In genomic region chr2:27735263-27735904, GRCh38 we compare ENCODE assay signal across 8 cellular contexts. TPM values are rescaled to one million over a fixed set of nuclear protein-coding genes. Genes with fewer than 3 reads are reported as not detected.
DNase-seq lines count a peak whose midpoint lies in the region; ATAC-seq and TF ChIP-seq lines count a peak whose summit lies in the region.

No MANE protein-coding gene starts in this region.

- TF ChIP-seq CTCF in fibroblast of pulmonary artery (IDR thresholded peaks at IDR 0.05; ENCODE audit: low read length, missing control alignments) = no peak

- no peak for TF ChIP-seq POLR2A in GM18505 (IDR thresholded peaks at IDR 0.05; ENCODE audit: borderline replicate concordance, extremely low read depth, insufficient read depth, insufficient read length)

- H3K4me3 Mint-ChIP-seq in naive B cell = peak overlapping the region; percentile 53 to 83 (median 74)
- peak overlapping the region; percentile 47 for H3K4me3 Mint-ChIP-seq in stimulated activated effector memory CD8-positive, alpha-beta T cell treated with anti-CD3 and anti-CD28 coated beads, Interleukin-12 subunit alpha, Interleukin-12 subunit beta, amount 100 ng/mL, for 72 hours

- H3K36me3 Mint-ChIP-seq in naive B cell = peaks cover 0 to 4% of the 10 kb centered on the region in 2 donors
- H3K36me3 Mint-ChIP-seq in stimulated activated effector memory CD8-positive, alpha-beta T cell treated with anti-CD3 and anti-CD28 coated beads, Interleukin-12 subunit alpha, Interleukin-12 subunit beta, amount 100 ng/mL, for 72 hours = no peaks in the 10 kb centered on the region

- H3K27ac Mint-ChIP-seq in naive B cell = peak overlapping the region in 2 of 6 donors; percentile 39 to 65
- H3K27ac Mint-ChIP-seq in stimulated activated effector memory CD8-positive, alpha-beta T cell treated with anti-CD3 and anti-CD28 coated beads, Interleukin-12 subunit alpha, Interleukin-12 subunit beta, amount 100 ng/mL, for 72 hours = peak overlapping the region; percentile 24

- peak; percentile 3 for DNase-seq in NCI-H2029 treated with DMSO at 0.1 percent for 48 hours (lab: John Stamatoyannopoulos, UW)
- DNase-seq in activated gamma-delta T cell (lab: John Stamatoyannopoulos, UW) = peak; percentile 20
- peak; percentile 86 for DNase-seq in fibroblast of pulmonary artery (ENCODE audit: low read depth)
- DNase-seq in naive B cell = peak; percentile 12
- peak; percentile 29 to 66 for DNase-seq in stimulated activated effector memory CD8-positive, alpha-beta T cell treated with anti-CD3 and anti-CD28 coated beads, Interleukin-12 subunit alpha, Interleukin-12 subunit beta, amount 100 ng/mL, for 72 hours (ENCODE audit: low spot score in 2 of 2)
- DNase-seq in NCI-H345 (lab: John Stamatoyannopoulos, UW) = no peak

- H3K9me3 Mint-ChIP-seq in naive B cell = peaks cover 0 to 21% (median 4%) of the 10 kb centered on the region in 7 donors
- H3K9me3 Mint-ChIP-seq in stimulated activated effector memory CD8-positive, alpha-beta T cell treated with anti-CD3 and anti-CD28 coated beads, Interleukin-12 subunit alpha, Interleukin-12 subunit beta, amount 100 ng/mL, for 72 hours = no peaks in the 10 kb centered on the region

- H3K27me3 Mint-ChIP-seq in naive B cell = peaks cover 5 to 36% (median 36%) of the 10 kb centered on the region in 3 donors

- H3K4me3 ChIP-seq in fibroblast of pulmonary artery (replicated peaks; ENCODE audit: low read depth, low read length) = peak overlapping the region; percentile 4

- peaks cover 0 to 11% (median 4%) of the 10 kb centered on the region in 3 donors for H3K4me1 Mint-ChIP-seq in naive B cell
- peaks cover 13% of the 10 kb centered on the region for H3K4me1 Mint-ChIP-seq in stimulated activated effector memory CD8-positive, alpha-beta T cell treated with anti-CD3 and anti-CD28 coated beads, Interleukin-12 subunit alpha, Interleukin-12 subunit beta, amount 100 ng/mL, for 72 hours

- peak; percentile 32 to 44 for ATAC-seq in naive B cell (ENCODE audit: low read depth in 2 of 2)
- ATAC-seq in stimulated activated effector memory CD8-positive, alpha-beta T cell treated with anti-CD3 and anti-CD28 coated beads, Interleukin-12 subunit alpha, Interleukin-12 subunit beta, amount 100 ng/mL, for 72 hours = peak; percentile 77
- ATAC-seq in GM18505 (IDR thresholded peaks at IDR 0.05; ENCODE audit: unreplicated experiment) = no peak
- ATAC-seq in HG02885 (IDR thresholded peaks at IDR 0.05; ENCODE audit: poor library complexity, unreplicated experiment) = no peak

RNA-seq across cellular contexts. Expression of gene MRPL33, which starts 36.1 kb away (rescaled TPM):
- polyA plus RNA-seq in naive B cell (ENCODE audit: low read depth in 6 of 6) = 100 to 1,000 TPM; 165 to 215 (median 182) TPM

Comparison
In these comparisons a context has a peak if more than half of its experiments do, and no peak if none do; other contexts are left out.
1. ATAC-seq: peak in naive B cell (2 of 2) and stimulated activated effector memory CD8-positive, alpha-beta T cell treated with anti-CD3 and anti-CD28 coated beads, Interleukin-12 subunit alpha, Interleukin-12 subunit beta, amount 100 ng/mL, for 72 hours (single experiment); none in GM18505 (single experiment) and HG02885 (single experiment).